In the genomic region with DNA sequence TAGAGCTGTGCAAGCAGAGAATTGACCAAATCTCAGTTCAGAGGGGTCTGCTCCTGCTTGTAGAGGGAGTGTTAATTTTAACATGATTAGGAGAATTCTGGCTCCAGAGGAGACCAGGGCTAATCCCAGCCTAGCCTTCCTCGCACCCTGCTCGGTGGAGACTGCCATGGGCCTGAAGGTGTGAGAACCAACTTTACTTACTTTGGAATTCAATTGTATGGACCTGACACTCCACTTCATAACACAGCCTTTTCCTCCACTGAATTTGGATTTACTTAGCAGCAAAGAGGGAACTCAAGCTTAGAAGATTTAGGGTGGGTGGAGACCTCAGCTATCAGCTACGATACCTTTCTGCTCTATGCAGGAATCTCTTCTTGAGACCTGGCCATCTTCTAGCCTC, we compare ENCODE assay signal across 1 cellular context.
TF ChIP-seq lines count a peak whose summit lies in the region.

No MANE protein-coding gene starts in this region.

TF ChIP-seq in endothelial cell of umbilical vein, 7 proteins besides CTCF, POLR2A, EP300 and RAD21:
- TF ChIP-seq POLR2AphosphoS5 (IDR thresholded peaks at IDR 0.05; ENCODE audit: insufficient read depth, low read depth, low read length) (peak; percentile 12), GATA2 (IDR thresholded peaks at IDR 0.05; ENCODE audit: insufficient read depth, insufficient read length, low read depth, low read length) (no peak)
